In genomic region chr18:50562686-50563085, GRCh38 we compare ENCODE assay signal across 23 cellular contexts. TPM values are rescaled to one million over a fixed set of nuclear protein-coding genes. Genes with fewer than 3 reads are reported as not detected.
DNase-seq lines count a peak whose midpoint lies in the region; FAIRE-seq and TF ChIP-seq lines count a peak whose summit lies in the region.
"Had no signal": no experiment of that assay in that cellular context is flagged by ENCODE, and none has a peak within 500 bp of the region (broad histone marks: within the 10 kb centered on the region; RNA-seq: fewer than 3 reads in every experiment).

No MANE protein-coding gene starts in this region.

- no peaks in the 10 kb centered on the region for H3K9me2 ChIP-seq in neural cell (ENCODE audit: insufficient read depth, low read length)

- TF ChIP-seq EP300 in neural cell (conservative IDR thresholded peaks at IDR 0.05; ENCODE audit: poor library complexity, severe bottlenecking): no peak

- TF ChIP-seq CTCF in D721Med (IDR thresholded peaks at IDR 0.05; ENCODE audit: insufficient read depth, missing control alignments) (no peak), LNCaP clone FGC (IDR thresholded peaks at IDR 0.05; ENCODE audit: control insufficient read depth, extremely low read depth, insufficient read depth) (no peak), neural cell (IDR thresholded peaks at IDR 0.05; ENCODE audit: poor library complexity, severe bottlenecking) (no peak), uterus (IDR thresholded peaks at IDR 0.05) (no peak), GM20000 (IDR thresholded peaks at IDR 0.05; ENCODE audit: extremely low read depth, missing control alignments) (no peak)

- TF ChIP-seq RAD21 in neural cell (conservative IDR thresholded peaks at IDR 0.05): no peak

- no peak overlapping the region for H2AFZ ChIP-seq in neural cell (ENCODE audit: low read depth, low read length)

- no peaks in the 10 kb centered on the region for H3K9me3 ChIP-seq in neural cell (ENCODE audit: low read length)
- H3K9me3 ChIP-seq in uterus: no peaks in the 10 kb centered on the region
- H3K9me3 ChIP-seq: BE2C, HAP-1 had no signal

- H3F3A ChIP-seq in neural cell (ENCODE audit: insufficient read depth, low read length, poor library complexity, severe bottlenecking): peaks cover 4% of the 10 kb centered on the region

- H3K4me1 ChIP-seq in uterus: peaks cover 0 to 12% of the 10 kb centered on the region in 2 donors
- H3K4me1 ChIP-seq: BE2C, HAP-1 had no signal

- H3K27ac ChIP-seq in neural cell (ENCODE audit: low read length) (no peak overlapping the region), uterus (no peak overlapping the region)
- H3K27ac ChIP-seq: 22Rv1; BLaER1 treated with 17β-estradiol and CSF1 and Interleukin-3, amounts not matched to agents 10 nM and 100 nM had no signal

- H3K36me3 ChIP-seq in neural cell (ENCODE audit: insufficient read depth, low read length) (no peaks in the 10 kb centered on the region), uterus (no peaks in the 10 kb centered on the region)
- H3K36me3 ChIP-seq: BE2C; BLaER1 treated with 17β-estradiol and CSF1 and Interleukin-3, amounts not matched to agents 10 nM and 100 nM; HAP-1 had no signal

- FAIRE-seq in D721Med (lab: Jason Lieb, UNC): peak; percentile 16
- FAIRE-seq: A204.1, H54 had no signal

- H3K79me2 ChIP-seq in neural cell (replicated peaks; ENCODE audit: insufficient read depth, low read length): peaks cover 33% of the 10 kb centered on the region

- H3K27me3 ChIP-seq in neural cell (ENCODE audit: insufficient read depth, low read depth, low read length): peaks cover 6% of the 10 kb centered on the region
- H3K27me3 ChIP-seq in uterus: peaks cover 0 to 9% of the 10 kb centered on the region in 2 donors

- H3K4me2 ChIP-seq in neural cell (ENCODE audit: low read length): no peak overlapping the region
- H3K4me2 ChIP-seq: BLaER1 treated with 17β-estradiol and CSF1 and Interleukin-3, amounts not matched to agents 10 nM and 100 nM had no signal

- no peak overlapping the region for H3K4me3 ChIP-seq in LNCaP clone FGC (ENCODE audit: low read depth, low read length)
- peak overlapping the region; percentile 16 for H3K4me3 ChIP-seq in neural cell (ENCODE audit: low read length)
- H3K4me3 ChIP-seq in uterus: no peak overlapping the region
- H3K4me3 ChIP-seq: BLaER1 treated with 17β-estradiol and CSF1 and Interleukin-3, amounts not matched to agents 10 nM and 100 nM; HAP-1 had no signal

- TF ChIP-seq POLR2A in uterus (IDR thresholded peaks at IDR 0.05): no peak

- H3K9ac ChIP-seq in neural cell (ENCODE audit: low read length): no peak overlapping the region
- H3K9ac ChIP-seq: BLaER1 treated with 17β-estradiol and CSF1 and Interleukin-3, amounts not matched to agents 10 nM and 100 nM had no signal

- no peaks in the 10 kb centered on the region for H4K20me1 ChIP-seq in neural cell (ENCODE audit: insufficient read depth)

- intact Hi-C loops in uterus (cut with DNase I; ENCODE audit: low total_unique reads): no loop called here

- DNase-seq in D721Med (ENCODE audit: insufficient read length, low spot score) (no peak), LNCaP clone FGC (ENCODE audit: low read depth) (peak; percentile 41), amniotic epithelial cell (ENCODE audit: low read depth) (peak; percentile 1), NCI-H1436 treated with DMSO at 0.1 percent for 48 hours (lab: John Stamatoyannopoulos, UW) (no peak), uterus (no peak), NK-92 (lab: John Stamatoyannopoulos, UW; ENCODE audit: unreplicated experiment) (no peak), GM20000 (ENCODE audit: low spot score) (no peak)
- DNase-seq: BE2C; CD4-positive, alpha-beta T cell; CD8-positive, alpha-beta memory T cell; DMS53; DMS79 treated with DMSO at 0.1 percent for 48 hours; GF-D8; GOT3 had no signal

TF ChIP-seq in neural cell, 6 proteins besides CTCF, POLR2A, EP300 and RAD21:
- TF ChIP-seq POLR2AphosphoS5 (IDR thresholded peaks at IDR 0.05) (no peak), REST (IDR thresholded peaks at IDR 0.05; ENCODE audit: borderline replicate concordance) (no peak), TAF1 (IDR thresholded peaks at IDR 0.05; ENCODE audit: low read depth) (no peak), MXI1 (conservative IDR thresholded peaks at IDR 0.05; ENCODE audit: poor library complexity, severe bottlenecking) (no peak), EZH2 (IDR thresholded peaks at IDR 0.05; ENCODE audit: borderline replicate concordance, insufficient read depth, low read length, poor library complexity, severe bottlenecking) (no peak)

RNA-seq across cellular contexts. Expression of gene MAPK4, which starts 2.8 kb away (rescaled TPM):
- polyA plus RNA-seq in neural cell: 12.7 and 16.9 TPM in 2 replicates
- polyA minus RNA-seq in neural cell: 46.1 and 48.2 TPM in 2 replicates
- 1 to 10 TPM in 2 of 4 donors, under 1 TPM in 2; 0.26 to 2.8 (median 0.77) TPM for total RNA-seq in uterus
- total RNA-seq: CD4-positive, alpha-beta T cell; CD8-positive, alpha-beta memory T cell; G401 had no signal
- polyA plus RNA-seq: AG04450; CD14-positive monocyte; CD8-positive, alpha-beta memory T cell had no signal

Comparison
In these comparisons a context has a peak if more than half of its experiments do, and no peak if none do; other contexts are left out.
1. DNase-seq: peak in LNCaP clone FGC (single experiment) and amniotic epithelial cell (single experiment); none in D721Med (single experiment), NCI-H1436 treated with DMSO at 0.1 percent for 48 hours (single experiment), uterus (0 of 2), NK-92 (single experiment) and GM20000 (single experiment).